In genomic region chr9:130026583-130027427, GRCh38 we compare ENCODE assay signal across 15 cellular contexts. TPM values are rescaled to one million over a fixed set of nuclear protein-coding genes. Genes with fewer than 3 reads are reported as not detected.
A peak's percentile ranks its signal among the peaks of the same experiment; 100 is the strongest.
DNase-seq lines count a peak whose midpoint lies in the region; ATAC-seq and TF ChIP-seq lines count a peak whose summit lies in the region.
"Had no signal": no experiment of that assay in that cellular context is flagged by ENCODE, and none has a peak within 500 bp of the region (broad histone marks: within the 10 kb centered on the region; RNA-seq: fewer than 3 reads in every experiment).

No MANE protein-coding gene starts in this region.

- H4K20me1 ChIP-seq in H9 (ENCODE audit: control insufficient read depth, insufficient read depth, insufficient read length): no peaks in the 10 kb centered on the region

- H3K23me2 ChIP-seq in H9 (ENCODE audit: insufficient read length, low read depth, low read length, poor library complexity, severe bottlenecking): no peaks in the 10 kb centered on the region

- H3K4me1 ChIP-seq in CD4-positive, alpha-beta memory T cell (ENCODE audit: insufficient read depth, low read length): peaks cover 97% of the 10 kb centered on the region
- peaks cover 66 to 90% of the 10 kb centered on the region in 2 donors for H3K4me1 ChIP-seq in naive thymus-derived CD4-positive, alpha-beta T cell (ENCODE audit: control insufficient read depth in 2 of 2, insufficient read depth in 2 of 2, low read length in 2 of 2)
- no peaks in the 10 kb centered on the region for H3K4me1 ChIP-seq in H9 (ENCODE audit: insufficient read depth, low read length)

- POLR2A ChIA-PET in CD4-positive, alpha-beta memory T cell (lab: Charles Lee; ENCODE audit: partially characterized antibody): interaction anchor here (0.7 to 7.4 kb wide), 7 partner anchors 8 to 138 kb away, joined by 3 to 83 read pairs (median 4); partner anchors contain the start of genes FNBP1 and GPR107
- POLR2A ChIA-PET in activated CD4-positive, alpha-beta memory T cell treated with anti-CD3 and anti-CD28 coated beads, Interleukin-2, amount 10 ng/mL, durations not matched to agents 7 days and 5 days (lab: Charles Lee): interaction anchor here (0.8 to 7.0 kb wide), 13 partner anchors 8 to 157 kb away, joined by 3 to 119 read pairs (median 4); partner anchors contain the start of gene FNBP1
- POLR2A ChIA-PET in naive thymus-derived CD4-positive, alpha-beta T cell (lab: Charles Lee): interaction anchor here (0.5 to 6.8 kb wide), 3 partner anchors 9 to 1019 kb away, joined by 4 to 45 read pairs (median 4); partner anchors contain the start of gene FNBP1

- no peak overlapping the region for H2AFZ ChIP-seq in H9 (ENCODE audit: low read length)

- no peaks in the 10 kb centered on the region for H3K27me3 Mint-ChIP-seq in CD4-positive, alpha-beta memory T cell
- no peaks in the 10 kb centered on the region for H3K27me3 Mint-ChIP-seq in IgD-negative memory B cell
- H3K27me3 Mint-ChIP-seq in activated CD4-positive, alpha-beta memory T cell treated with anti-CD3 and anti-CD28 coated beads, Interleukin-2, amount 10 ng/mL, durations not matched to agents 7 days and 5 days: no peaks in the 10 kb centered on the region
- no peaks in the 10 kb centered on the region for H3K27me3 Mint-ChIP-seq in naive thymus-derived CD4-positive, alpha-beta T cell
- H3K27me3 Mint-ChIP-seq in H9 (ENCODE audit: low read depth): no peaks in the 10 kb centered on the region

- no peak overlapping the region for H2BK120ac ChIP-seq in H9 (ENCODE audit: low read depth, low read length, poor library complexity, severe bottlenecking)

- peaks cover 0 to 4% (median 0%) of the 10 kb centered on the region in 8 donors for H3K9me3 Mint-ChIP-seq in CD4-positive, alpha-beta memory T cell
- H3K9me3 Mint-ChIP-seq in IgD-negative memory B cell (no peaks in the 10 kb centered on the region), H9 (no peaks in the 10 kb centered on the region)
- H3K9me3 Mint-ChIP-seq in activated CD4-positive, alpha-beta memory T cell treated with anti-CD3 and anti-CD28 coated beads, Interleukin-2, amount 10 ng/mL, durations not matched to agents 7 days and 5 days: no peaks in the 10 kb centered on the region
- H3K9me3 Mint-ChIP-seq in naive thymus-derived CD4-positive, alpha-beta T cell: peaks cover 0 to 7% (median 0%) of the 10 kb centered on the region in 11 donors
- H3K9me3 Mint-ChIP-seq: nephron had no signal

- H2BK20ac ChIP-seq in H9 (ENCODE audit: low read depth, low read length, poor library complexity, severe bottlenecking): no peak overlapping the region

- no peak overlapping the region for H4K91ac ChIP-seq in H9 (ENCODE audit: insufficient read length, low read depth, low read length)

- intact Hi-C loops in CD4-positive, alpha-beta memory T cell (cut with micrococcal nuclease): no loop called here
- intact Hi-C loops in naive thymus-derived CD4-positive, alpha-beta T cell (cut with micrococcal nuclease): no loop called here

- H3K4me2 ChIP-seq in H9 (ENCODE audit: insufficient read depth, insufficient read length, low read length): no peak overlapping the region

- no peak for TF ChIP-seq CTCF in H9 (conservative IDR thresholded peaks at IDR 0.05)

- CTCF ChIA-PET in CD4-positive, alpha-beta memory T cell (lab: Charles Lee; ENCODE audit: partially characterized antibody): interaction anchor here (1.0 kb wide), 1 partner anchor 15 kb away, joined by 3 read pairs; no protein-coding TSS in a partner anchor
- CTCF ChIA-PET in activated CD4-positive, alpha-beta memory T cell treated with anti-CD3 and anti-CD28 coated beads, Interleukin-2, amount 10 ng/mL, durations not matched to agents 7 days and 5 days (lab: Charles Lee): interaction anchor here (1.0 kb wide), 1 partner anchor 138 kb away, joined by 3 read pairs; no protein-coding TSS in a partner anchor
- CTCF ChIA-PET in naive thymus-derived CD4-positive, alpha-beta T cell (lab: Charles Lee): interaction anchor here (0.6 to 0.7 kb wide), 2 partner anchors 106 to 1513 kb away, joined by 3 to 5 read pairs; no protein-coding TSS in a partner anchor

- WGBS in H9 (ENCODE audit: extremely low coverage, insufficient read length, low lambda C conversion rate): no CpG with 5 or more reads among the region's 2 CpGs

- H3K18ac ChIP-seq in H9 (ENCODE audit: insufficient read length, low read depth, low read length): no peak overlapping the region

- H3K79me2 ChIP-seq in H9 (ENCODE audit: insufficient read depth, low read length): no peaks in the 10 kb centered on the region; the same call in 1 of the 2 replicates

- H3K56ac ChIP-seq in H9 (ENCODE audit: insufficient read length, low read depth, low read length): no peak overlapping the region

- H4K5ac ChIP-seq in H9 (ENCODE audit: insufficient read length, low read depth, low read length): no peak overlapping the region

- H3K23ac ChIP-seq in H9 (ENCODE audit: insufficient read length, low read depth, low read length): no peak overlapping the region

- no peak overlapping the region for H4K8ac ChIP-seq in H9 (replicated peaks; ENCODE audit: insufficient read length, low read depth, low read length)

- H3K9me3 ChIP-seq in CD4-positive, alpha-beta memory T cell (ENCODE audit: control insufficient read depth in 1 of 2, low read length in 2 of 2): no peaks in the 10 kb centered on the region
- H3K9me3 ChIP-seq in naive thymus-derived CD4-positive, alpha-beta T cell (ENCODE audit: control insufficient read depth in 2 of 3, low read length in 3 of 3): no peaks in the 10 kb centered on the region
- no peaks in the 10 kb centered on the region for H3K9me3 ChIP-seq in H9 (ENCODE audit: control insufficient read depth, low read depth, low read length)
- H3K9me3 ChIP-seq: suprapubic skin had no signal

- no peak overlapping the region for H3T11ph ChIP-seq in H9 (ENCODE audit: low read length)

- no peak overlapping the region for H3K4me3 ChIP-seq in CD4-positive, alpha-beta memory T cell (ENCODE audit: low read length in 2 of 2)
- no peak overlapping the region for H3K4me3 ChIP-seq in naive thymus-derived CD4-positive, alpha-beta T cell (ENCODE audit: low read length)
- H3K4me3 ChIP-seq: suprapubic skin had no signal

- H2AK5ac ChIP-seq in H9 (ENCODE audit: insufficient read length, low read length): no peak overlapping the region

- no peak overlapping the region for H2BK15ac ChIP-seq in H9 (ENCODE audit: low read depth, low read length)

- no peaks in the 10 kb centered on the region for H3K36me3 ChIP-seq in CD4-positive, alpha-beta memory T cell (ENCODE audit: insufficient read depth, low read length)
- peaks cover 0 to 9% (median 0%) of the 10 kb centered on the region in 3 experiments for H3K36me3 ChIP-seq in naive thymus-derived CD4-positive, alpha-beta T cell (ENCODE audit: control insufficient read depth in 2 of 3, insufficient read depth in 3 of 3, low read length in 3 of 3)
- H3K36me3 ChIP-seq: suprapubic skin had no signal

- H3K27me3 ChIP-seq in CD4-positive, alpha-beta memory T cell (ENCODE audit: insufficient read depth, low read length): no peaks in the 10 kb centered on the region
- no peaks in the 10 kb centered on the region for H3K27me3 ChIP-seq in naive thymus-derived CD4-positive, alpha-beta T cell (ENCODE audit: control insufficient read depth in 2 of 2, insufficient read depth in 2 of 2, low read length in 2 of 2)
- no peaks in the 10 kb centered on the region for H3K27me3 ChIP-seq in H9 (ENCODE audit: insufficient read depth, low read length)
- H3K27me3 ChIP-seq: suprapubic skin had no signal

- ATAC-seq in naive thymus-derived CD4-positive, alpha-beta T cell: peak; percentile 16
- ATAC-seq: right cardiac atrium had no signal

- peaks cover 76 to 99% (median 88%) of the 10 kb centered on the region in 4 donors for H3K4me1 Mint-ChIP-seq in CD4-positive, alpha-beta memory T cell
- H3K4me1 Mint-ChIP-seq in IgD-negative memory B cell (peaks cover 73 to 91% (median 83%) of the 10 kb centered on the region in 3 donors), H9 (peaks cover 10 to 14% of the 10 kb centered on the region in 2 experiments)
- H3K4me1 Mint-ChIP-seq in activated CD4-positive, alpha-beta memory T cell treated with anti-CD3 and anti-CD28 coated beads, Interleukin-2, amount 10 ng/mL, durations not matched to agents 7 days and 5 days: peaks cover 91% of the 10 kb centered on the region
- peaks cover 71 to 98% (median 90%) of the 10 kb centered on the region in 7 donors for H3K4me1 Mint-ChIP-seq in naive thymus-derived CD4-positive, alpha-beta T cell

- no peak overlapping the region for H2BK12ac ChIP-seq in H9 (ENCODE audit: insufficient read length, low read depth, low read length)

- no peak overlapping the region for H3K4ac ChIP-seq in H9 (ENCODE audit: low read depth, low read length)

- H3K4me3 Mint-ChIP-seq in CD4-positive, alpha-beta memory T cell: peak overlapping the region in 6 of 8 donors; percentile 29 to 69 (median 56)
- H3K4me3 Mint-ChIP-seq in IgD-negative memory B cell: peak overlapping the region in 3 of 4 donors; percentile 40 to 89 (median 76)
- no peak overlapping the region for H3K4me3 Mint-ChIP-seq in activated CD4-positive, alpha-beta memory T cell treated with anti-CD3 and anti-CD28 coated beads, Interleukin-2, amount 10 ng/mL, durations not matched to agents 7 days and 5 days
- H3K4me3 Mint-ChIP-seq in naive thymus-derived CD4-positive, alpha-beta T cell: peak overlapping the region in 9 of 10 donors; percentile 27 to 69 (median 45)
- no peak overlapping the region for H3K4me3 Mint-ChIP-seq in H9
- H3K4me3 Mint-ChIP-seq: nephron had no signal

- no peak for DNase-seq in CD4-positive, alpha-beta memory T cell
- no peak for DNase-seq in activated CD4-positive, alpha-beta memory T cell treated with anti-CD3 and anti-CD28 coated beads, Interleukin-2, amount 10 ng/mL, durations not matched to agents 7 days and 5 days
- DNase-seq in naive thymus-derived CD4-positive, alpha-beta T cell: no peak
- DNase-seq in HUDEP-2 (lab: John Stamatoyannopoulos, UW; ENCODE audit: unreplicated experiment in 76 of 76): no peak
- no peak for DNase-seq in COLO668 (lab: John Stamatoyannopoulos, UW; ENCODE audit: unreplicated experiment)
- no peak for DNase-seq in COLO829 (ENCODE audit: low spot score)
- no peak for DNase-seq in H9
- DNase-seq: activated CD4-positive, alpha-beta T cell treated with anti-CD3 and anti-CD28 coated beads, Interleukin-2, amount 50 U/mL, for 4 hours; amygdala; effector CD4-positive, alpha-beta T cell; NCI-H2081 treated with DMSO at 0.1 percent for 48 hours; right cardiac atrium had no signal

- H2BK5ac ChIP-seq in H9 (ENCODE audit: insufficient read length, low read length): no peak overlapping the region

- peak overlapping the region; percentile 39 to 95 (median 78) for H3K27ac Mint-ChIP-seq in CD4-positive, alpha-beta memory T cell
- H3K27ac Mint-ChIP-seq in IgD-negative memory B cell (peak overlapping the region; percentile 95 to 100 (median 99)), H9 (no peak overlapping the region)
- H3K27ac Mint-ChIP-seq in activated CD4-positive, alpha-beta memory T cell treated with anti-CD3 and anti-CD28 coated beads, Interleukin-2, amount 10 ng/mL, durations not matched to agents 7 days and 5 days: peak overlapping the region; percentile 88
- H3K27ac Mint-ChIP-seq in naive thymus-derived CD4-positive, alpha-beta T cell: peak overlapping the region; percentile 28 to 85 (median 70)
- H3K27ac Mint-ChIP-seq: nephron had no signal

- no peak overlapping the region for H3K9ac ChIP-seq in H9 (ENCODE audit: extremely low read depth, insufficient read length, low read length)

- H3K27ac ChIP-seq in CD4-positive, alpha-beta memory T cell (ENCODE audit: low read depth, low read length): peak overlapping the region; percentile 77
- peak overlapping the region; percentile 41 for H3K27ac ChIP-seq in naive thymus-derived CD4-positive, alpha-beta T cell (ENCODE audit: low read depth, low read length)
- no peak overlapping the region for H3K27ac ChIP-seq in H9 (ENCODE audit: insufficient read length, low read depth, low read length)
- H3K27ac ChIP-seq: suprapubic skin had no signal

- H3K79me1 ChIP-seq in H9 (ENCODE audit: insufficient read depth, low read depth, low read length, poor library complexity, severe bottlenecking): no peaks in the 10 kb centered on the region

- peaks cover 25 to 55% of the 10 kb centered on the region in 2 donors for H3K36me3 Mint-ChIP-seq in CD4-positive, alpha-beta memory T cell
- peaks cover 4% of the 10 kb centered on the region for H3K36me3 Mint-ChIP-seq in IgD-negative memory B cell
- peaks cover 39% of the 10 kb centered on the region for H3K36me3 Mint-ChIP-seq in activated CD4-positive, alpha-beta memory T cell treated with anti-CD3 and anti-CD28 coated beads, Interleukin-2, amount 10 ng/mL, durations not matched to agents 7 days and 5 days (ENCODE audit: low read depth)
- peaks cover 4 to 27% (median 14%) of the 10 kb centered on the region in 5 donors for H3K36me3 Mint-ChIP-seq in naive thymus-derived CD4-positive, alpha-beta T cell
- no peaks in the 10 kb centered on the region; a peak in 1 of 7 replicates for H3K36me3 Mint-ChIP-seq in H9 (ENCODE audit: insufficient read depth in 1 of 3, low read depth in 3 of 3)

- no peak overlapping the region for H3K14ac ChIP-seq in H9 (ENCODE audit: insufficient read depth, low read length)

RNA-seq across cellular contexts. Expression of gene FNBP1, which starts 16.2 kb away (rescaled TPM):
- 100 to 1,000 TPM; 197 to 202 TPM for total RNA-seq in CD4-positive, alpha-beta memory T cell
- 100 to 1,000 TPM; 143 to 165 TPM for polyA plus RNA-seq in CD4-positive, alpha-beta memory T cell
- polyA plus RNA-seq in IgD-negative memory B cell: 173 TPM
- 100 to 1,000 TPM; 208 to 213 TPM for total RNA-seq in activated CD4-positive, alpha-beta memory T cell treated with anti-CD3 and anti-CD28 coated beads, Interleukin-2, amount 10 ng/mL, durations not matched to agents 7 days and 5 days
- 100 to 1,000 TPM; 160 to 207 (median 174) TPM for total RNA-seq in naive thymus-derived CD4-positive, alpha-beta T cell
- 100 to 1,000 TPM; 138 to 160 TPM for polyA plus RNA-seq in naive thymus-derived CD4-positive, alpha-beta T cell
- 35.9 and 36.5 TPM in 2 replicates for total RNA-seq in H9 (2021)

RNA-seq across cellular contexts. Expression of gene GPR107, which starts 26.9 kb away (rescaled TPM):
- total RNA-seq in CD4-positive, alpha-beta memory T cell: 10 to 100 TPM; 23.8 to 24.4 TPM
- 1 to 10 TPM; 2.2 to 3.3 TPM for polyA plus RNA-seq in CD4-positive, alpha-beta memory T cell
- 2.1 TPM for polyA plus RNA-seq in IgD-negative memory B cell
- total RNA-seq in activated CD4-positive, alpha-beta memory T cell treated with anti-CD3 and anti-CD28 coated beads, Interleukin-2, amount 10 ng/mL, durations not matched to agents 7 days and 5 days: 10 to 100 TPM; 25.1 to 26.3 TPM
- total RNA-seq in naive thymus-derived CD4-positive, alpha-beta T cell: 10 to 100 TPM; 21.6 to 24.0 (median 22.8) TPM
- polyA plus RNA-seq in naive thymus-derived CD4-positive, alpha-beta T cell: 1 to 10 TPM; 2.8 to 3.0 TPM
- 38.0 and 38.6 TPM in 2 replicates for total RNA-seq in H9 (2021)

Comparison
In these comparisons a context has a peak if more than half of its experiments do, and no peak if none do; other contexts are left out.
1. H3K27ac Mint-ChIP-seq: peak in CD4-positive, alpha-beta memory T cell (7 of 7), IgD-negative memory B cell (3 of 3), activated CD4-positive, alpha-beta memory T cell treated with anti-CD3 and anti-CD28 coated beads, Interleukin-2, amount 10 ng/mL, durations not matched to agents 7 days and 5 days (single experiment) and naive thymus-derived CD4-positive, alpha-beta T cell (9 of 9); none in H9 (0 of 3).
2. H3K4me3 Mint-ChIP-seq: peak in CD4-positive, alpha-beta memory T cell (6 of 8), IgD-negative memory B cell (3 of 4) and naive thymus-derived CD4-positive, alpha-beta T cell (9 of 10); none in activated CD4-positive, alpha-beta memory T cell treated with anti-CD3 and anti-CD28 coated beads, Interleukin-2, amount 10 ng/mL, durations not matched to agents 7 days and 5 days (single experiment) and H9 (0 of 2).